In the genomic region with DNA sequence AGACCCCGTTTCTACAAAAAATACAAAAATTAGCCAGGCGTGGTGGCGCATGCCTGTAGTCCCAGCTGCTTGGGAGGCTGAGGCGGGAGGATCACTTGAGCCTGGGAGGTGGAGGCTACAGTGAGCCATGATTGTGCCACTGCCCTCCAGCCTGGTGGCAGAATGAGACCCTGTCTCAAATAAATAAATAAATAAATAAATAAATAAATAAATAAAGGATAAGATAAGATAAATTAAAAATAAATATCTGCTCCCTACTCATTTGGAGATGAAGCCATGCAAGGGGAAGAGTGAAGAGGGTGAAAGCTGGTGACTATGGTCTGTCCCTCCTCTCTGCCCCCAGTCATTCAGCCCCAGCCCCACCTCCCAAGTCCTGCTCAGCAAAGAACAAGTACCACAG, we compare ENCODE assay signal across 6 cellular contexts. TPM values are rescaled to one million over a fixed set of nuclear protein-coding genes. Genes with fewer than 3 reads are reported as not detected.
"Had no signal": no experiment of that assay in that cellular context is flagged by ENCODE, and none has a peak within 500 bp of the region (broad histone marks: within the 10 kb centered on the region; RNA-seq: fewer than 3 reads in every experiment).

No MANE protein-coding gene starts in this region.

RNA-seq across cellular contexts. Expression of gene GGTA1, which starts 41.2 kb away (rescaled TPM):
- total RNA-seq: GM23248, GM23338, H1, H7, H9, HFFc6 had no signal
- polyA plus RNA-seq: GM23248, H1 had no signal
